ENCODE assay signal across 20 cellular contexts in the genomic region with DNA sequence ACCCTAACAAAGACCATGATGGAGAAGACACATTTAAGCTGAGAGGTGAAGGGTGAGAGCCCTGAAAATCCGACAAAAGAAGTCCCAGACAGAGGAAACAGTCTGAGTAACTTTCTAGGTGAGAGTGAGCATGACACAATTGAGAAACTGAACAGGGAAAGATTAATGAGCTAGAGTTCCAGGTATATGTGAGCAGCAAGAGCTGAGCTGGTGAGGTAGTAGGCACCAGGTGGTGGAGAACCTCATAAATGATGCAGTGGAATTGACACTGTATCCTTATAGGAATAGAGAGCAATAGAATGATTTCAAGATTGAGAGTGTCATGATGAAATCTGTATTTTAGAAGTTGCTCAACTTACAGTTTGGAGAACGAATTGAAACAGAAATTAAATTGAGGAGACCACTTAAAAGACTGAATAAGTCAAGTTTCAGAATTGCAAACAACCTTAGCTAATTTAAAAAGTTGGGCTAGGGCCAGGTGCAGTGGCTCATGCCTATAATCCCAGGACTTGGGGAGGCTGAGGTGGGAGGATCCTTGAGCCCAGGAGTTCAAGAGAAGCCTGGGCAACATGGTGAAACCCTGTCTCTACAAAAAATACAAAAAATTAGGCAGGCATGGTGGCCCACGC.
DNase-seq lines count a peak whose midpoint lies in the region; ATAC-seq, FAIRE-seq and TF ChIP-seq lines count a peak whose summit lies in the region.
"Had no signal": no experiment of that assay in that cellular context is flagged by ENCODE, and none has a peak within 500 bp of the region (broad histone marks: within the 10 kb centered on the region; RNA-seq: fewer than 3 reads in every experiment).

No MANE protein-coding gene starts in this region.

- TF ChIP-seq RAD21 in GM12878 (IDR thresholded peaks at IDR 0.05; ENCODE audit: insufficient read depth, low read depth, low read length), result no peak

- H3K4me1 ChIP-seq in GM12878 (ENCODE audit: control insufficient read depth, insufficient read depth, low read length), result peaks cover 9% of the 10 kb centered on the region
- no peaks in the 10 kb centered on the region for H3K4me1 ChIP-seq in HAP-1

- no peaks in the 10 kb centered on the region for H3K36me3 Mint-ChIP-seq in activated CD4-positive, alpha-beta T cell treated with anti-CD3 and anti-CD28 coated beads for 36 hours (ENCODE audit: low read depth)
- no peaks in the 10 kb centered on the region for H3K36me3 Mint-ChIP-seq in activated CD4-positive, alpha-beta T cell treated with anti-CD3 and anti-CD28 coated beads, Interleukin-2, amount 10 ng/mL, durations not matched to agents 24 days and 14 days (ENCODE audit: low read depth)
- H3K36me3 Mint-ChIP-seq: CD4-positive, alpha-beta memory T cell had no signal

- peak; percentile 82 for ATAC-seq in activated CD4-positive, alpha-beta T cell treated with anti-CD3 and anti-CD28 coated beads for 36 hours
- ATAC-seq in GM21529 (IDR thresholded peaks at IDR 0.05; ENCODE audit: unreplicated experiment), result peak; percentile 47
- ATAC-seq in GM12878, result peak; percentile 76

- no peak overlapping the region for H3K4me3 Mint-ChIP-seq in activated CD4-positive, alpha-beta T cell treated with anti-CD3 and anti-CD28 coated beads for 36 hours
- no peak overlapping the region for H3K4me3 Mint-ChIP-seq in activated CD4-positive, alpha-beta T cell treated with anti-CD3 and anti-CD28 coated beads, Interleukin-2, amount 10 ng/mL, durations not matched to agents 24 days and 14 days
- H3K4me3 Mint-ChIP-seq: CD4-positive, alpha-beta memory T cell; HFFc6 had no signal

- H3K9me3 Mint-ChIP-seq in activated CD4-positive, alpha-beta T cell treated with anti-CD3 and anti-CD28 coated beads for 36 hours (ENCODE audit: low read depth), result no peaks in the 10 kb centered on the region
- no peaks in the 10 kb centered on the region for H3K9me3 Mint-ChIP-seq in activated CD4-positive, alpha-beta T cell treated with anti-CD3 and anti-CD28 coated beads, Interleukin-2, amount 10 ng/mL, durations not matched to agents 24 days and 14 days
- H3K9me3 Mint-ChIP-seq: CD4-positive, alpha-beta memory T cell; HFFc6 had no signal

- RAD21 ChIA-PET in GM12878 (lab: Charles Lee; ENCODE audit: unreplicated experiment), result interaction anchor here (0.8 kb wide), 1 partner anchor 116 kb away, joined by 3 read pairs; no protein-coding TSS in a partner anchor

- H3K9ac ChIP-seq in GM12878 (ENCODE audit: control insufficient read depth, insufficient read depth, low read length), result no peak overlapping the region
- H3K9ac ChIP-seq: KMS-11 had no signal

- H3K27ac Mint-ChIP-seq in activated CD4-positive, alpha-beta T cell treated with anti-CD3 and anti-CD28 coated beads for 36 hours, result peak overlapping the region; percentile 1
- H3K27ac Mint-ChIP-seq in activated CD4-positive, alpha-beta T cell treated with anti-CD3 and anti-CD28 coated beads, Interleukin-2, amount 10 ng/mL, durations not matched to agents 24 days and 14 days, result no peak overlapping the region
- H3K27ac Mint-ChIP-seq: CD4-positive, alpha-beta memory T cell; HFFc6 had no signal

- H3K27me3 ChIP-seq in GM12878 (replicated peaks in 1 of 2; ENCODE audit: control insufficient read depth in 2 of 2, insufficient read depth in 2 of 2, low read length in 1 of 2) (no peaks in the 10 kb centered on the region), HAP-1 (ENCODE audit: low read depth) (no peaks in the 10 kb centered on the region)

- POLR2A ChIA-PET in activated CD4-positive, alpha-beta T cell treated with anti-CD3 and anti-CD28 coated beads for 36 hours (lab: Charles Lee), result interaction anchor here (0.5 kb wide), 1 partner anchor 574 kb away, joined by 3 read pairs; no protein-coding TSS in a partner anchor
- POLR2A ChIA-PET in GM12878 (lab: Charles Lee), result no interaction called here

- no peak overlapping the region for H3K4me3 ChIP-seq in GM12865 (ENCODE audit: low read depth, low read length)
- no peak overlapping the region for H3K4me3 ChIP-seq in GM12878
- H3K4me3 ChIP-seq in HAP-1, result no peak overlapping the region

- H3K27ac ChIP-seq in GM12878 (ENCODE audit: control insufficient read depth, insufficient read depth), result no peak overlapping the region
- H3K27ac ChIP-seq: KMS-11 had no signal

- peaks cover 11% of the 10 kb centered on the region for H3K4me1 Mint-ChIP-seq in activated CD4-positive, alpha-beta T cell treated with anti-CD3 and anti-CD28 coated beads for 36 hours
- peaks cover 5% of the 10 kb centered on the region for H3K4me1 Mint-ChIP-seq in activated CD4-positive, alpha-beta T cell treated with anti-CD3 and anti-CD28 coated beads, Interleukin-2, amount 10 ng/mL, durations not matched to agents 24 days and 14 days
- H3K4me1 Mint-ChIP-seq: CD4-positive, alpha-beta memory T cell had no signal

- peak overlapping the region; percentile 54 for H3K4me2 ChIP-seq in GM12878 (ENCODE audit: control insufficient read depth, insufficient read depth)
- H3K4me2 ChIP-seq: KMS-11 had no signal

- no peaks in the 10 kb centered on the region for H3K36me3 ChIP-seq in GM12878 (ENCODE audit: control insufficient read depth in 2 of 2, insufficient read depth in 2 of 2, low read length in 1 of 2)
- no peaks in the 10 kb centered on the region for H3K36me3 ChIP-seq in HAP-1 (replicated peaks)

- no peaks in the 10 kb centered on the region; the same call in 2 of the 3 replicates for H3K9me3 ChIP-seq in GM12878 (replicated peaks; ENCODE audit: control insufficient read depth, insufficient read depth, low read length)
- H3K9me3 ChIP-seq in HAP-1, result no peaks in the 10 kb centered on the region

- 40% methylated on average over 3 of the region's 3 CpGs for WGBS in GM12878 (ENCODE audit: insufficient coverage, insufficient replicate concordance, low lambda C conversion rate, missing lambda C conversion rate)

- H4K20me1 ChIP-seq in GM12878 (ENCODE audit: control insufficient read depth, insufficient read depth), result no peaks in the 10 kb centered on the region

- intact Hi-C loops in activated CD4-positive, alpha-beta T cell treated with anti-CD3 and anti-CD28 coated beads for 36 hours (cut with DNase I, micrococcal nuclease), result no loop called here
- intact Hi-C loops in activated CD4-positive, alpha-beta T cell treated with anti-CD3 and anti-CD28 coated beads, Interleukin-2, amount 10 ng/mL, durations not matched to agents 24 days and 14 days (cut with micrococcal nuclease), result no loop called here
- intact Hi-C loops in GM12878 (cut with micrococcal nuclease; ENCODE audit: unreplicated experiment), result no loop called here

- no peak for TF ChIP-seq EP300 in GM12878 (IDR thresholded peaks at IDR 0.05; ENCODE audit: borderline replicate concordance in 1 of 2, control insufficient read depth in 1 of 2, low read depth in 2 of 2, low read length in 2 of 2)

- TF ChIP-seq POLR2A in GM12878 (IDR thresholded peaks at IDR 0.05; ENCODE audit: low read depth, low read length), result no peak

- no peaks in the 10 kb centered on the region for H3K27me3 Mint-ChIP-seq in activated CD4-positive, alpha-beta T cell treated with anti-CD3 and anti-CD28 coated beads for 36 hours
- H3K27me3 Mint-ChIP-seq in activated CD4-positive, alpha-beta T cell treated with anti-CD3 and anti-CD28 coated beads, Interleukin-2, amount 10 ng/mL, durations not matched to agents 24 days and 14 days, result peaks cover 1% of the 10 kb centered on the region

- peak overlapping the region; percentile 72 for H2AFZ ChIP-seq in GM12878 (ENCODE audit: control insufficient read depth, low read depth, low read length)

- SMC1A ChIA-PET in GM12878 (lab: Charles Lee; ENCODE audit: uncharacterized antibody, unreplicated experiment), result interaction anchor here (1.0 to 1.4 kb wide), 4 partner anchors 23 to 116 kb away, joined by 3 to 4 read pairs (median 4); no protein-coding TSS in a partner anchor

- no peaks in the 10 kb centered on the region for H3K79me2 ChIP-seq in GM12878 (ENCODE audit: control insufficient read depth, insufficient read depth, low read length)

- BruUV-seq in GM12878 (replicated peaks; lab: Mats Ljungman, UMichigan), result no TSS peak

- FAIRE-seq in GM12878 (lab: Jason Lieb, UNC), result peak; percentile 44
- FAIRE-seq: D721Med, GM12891 had no signal

- TF ChIP-seq CTCF in GM12865 (IDR thresholded peaks at IDR 0.05; ENCODE audit: insufficient read depth, low read depth, low read length, missing control alignments), result no peak
- TF ChIP-seq CTCF in GM12878 (IDR thresholded peaks at IDR 0.05 in 2 of 3, conservative IDR thresholded peaks at IDR 0.05 in 1 of 3; ENCODE audit: control insufficient read depth in 2 of 3, extremely low read depth in 1 of 3, insufficient read depth in 1 of 3, low read depth in 3 of 3, low read length in 3 of 3), result no peak

- in situ Hi-C loops in GM12878 (cut with MboI) (no loop called here), HAP-1 (cut with MboI; ENCODE audit: low sequenced_read_pairs) (no loop called here)

- DNase-seq in activated CD4-positive, alpha-beta T cell treated with anti-CD3 and anti-CD28 coated beads for 36 hours, result no peak
- DNase-seq in activated CD4-positive, alpha-beta T cell treated with anti-CD3 and anti-CD28 coated beads, Interleukin-2, amount 10 ng/mL, durations not matched to agents 24 days and 14 days, result no peak
- DNase-seq in GM12865 (ENCODE audit: low read depth) (peak; percentile 33), GM12878 (ENCODE audit: low read depth, low spot score) (peak; percentile 11), HAP-1 (ENCODE audit: low spot score in 2 of 2) (no peak), SIG-M5 (lab: John Stamatoyannopoulos, UW) (no peak), EL (no peak)
- DNase-seq: CD4-positive, alpha-beta memory T cell; DMS79; HFFc6; NCI-H1092 treated with DMSO at 0.1 percent for 48 hours; NCI-H1694; NCI-H2107; NCI-H2227 treated with DMSO at 0.1 percent for 48 hours; NCI-H524; SHP77 had no signal

- CTCF ChIA-PET in activated CD4-positive, alpha-beta T cell treated with anti-CD3 and anti-CD28 coated beads for 36 hours (lab: Charles Lee), result interaction anchor here (1.4 kb wide), 1 partner anchor 117 kb away, joined by 7 read pairs; no protein-coding TSS in a partner anchor
- CTCF ChIA-PET in GM12878 (lab: Yijun Ruan, JAX), result interaction anchor here (0.9 to 1.6 kb wide), 3 partner anchors 117 to 153 kb away, joined by 3 read pairs; no protein-coding TSS in a partner anchor

TF ChIP-seq in GM12878, 131 proteins besides CTCF, POLR2A, EP300 and RAD21 (continues in another document):
- TF ChIP-seq RUNX3 (IDR thresholded peaks at IDR 0.05; ENCODE audit: low read length), result peak; percentile 46
- TF ChIP-seq SMARCA5 (IDR thresholded peaks at IDR 0.05), result no peak
- no peak for TF ChIP-seq TARDBP (IDR thresholded peaks at IDR 0.05; ENCODE audit: borderline replicate concordance)
- TF ChIP-seq PML (IDR thresholded peaks at IDR 0.05; ENCODE audit: low read length), result no peak
- TF ChIP-seq POLR2AphosphoS5 (IDR thresholded peaks at IDR 0.05; ENCODE audit: low read length), result no peak
- TF ChIP-seq CBFB (IDR thresholded peaks at IDR 0.05; ENCODE audit: low read depth), result no peak

Comparison
In these comparisons a context has a peak if more than half of its experiments do, and no peak if none do; other contexts are left out.
1. DNase-seq: peak in GM12865 (single experiment) and GM12878 (single experiment); none in activated CD4-positive, alpha-beta T cell treated with anti-CD3 and anti-CD28 coated beads for 36 hours (single experiment), activated CD4-positive, alpha-beta T cell treated with anti-CD3 and anti-CD28 coated beads, Interleukin-2, amount 10 ng/mL, durations not matched to agents 24 days and 14 days (single experiment), HAP-1 (0 of 2), SIG-M5 (single experiment) and EL (single experiment).
2. Peak in every context shown above with its lines, with median percentiles within 50 percentile points of each other: ATAC-seq.